ENCODE assay signal across 8 cellular contexts in genomic region chr2:162874412-162874811, GRCh38. TPM values are rescaled to one million over a fixed set of nuclear protein-coding genes. Genes with fewer than 3 reads are reported as not detected.
"Had no signal": no experiment of that assay in that cellular context is flagged by ENCODE, and none has a peak within 500 bp of the region (broad histone marks: within the 10 kb centered on the region; RNA-seq: fewer than 3 reads in every experiment).

No MANE protein-coding gene starts in this region.

- H3K4me3 ChIP-seq: GM12878 had no signal

- DNase-seq: GDM1, GF-D8 had no signal

- ATAC-seq: GM12878 had no signal

- FAIRE-seq: G401.6, GM12878, GM12891, GM12892, GM18507, GM19239 had no signal

RNA-seq across cellular contexts. Expression of gene KCNH7, which starts 35.8 kb away (rescaled TPM):
- total RNA-seq: GM12878 had no signal
- polyA plus RNA-seq: GM12878 had no signal
